ENCODE assay signal across 13 cellular contexts in the genomic region with DNA sequence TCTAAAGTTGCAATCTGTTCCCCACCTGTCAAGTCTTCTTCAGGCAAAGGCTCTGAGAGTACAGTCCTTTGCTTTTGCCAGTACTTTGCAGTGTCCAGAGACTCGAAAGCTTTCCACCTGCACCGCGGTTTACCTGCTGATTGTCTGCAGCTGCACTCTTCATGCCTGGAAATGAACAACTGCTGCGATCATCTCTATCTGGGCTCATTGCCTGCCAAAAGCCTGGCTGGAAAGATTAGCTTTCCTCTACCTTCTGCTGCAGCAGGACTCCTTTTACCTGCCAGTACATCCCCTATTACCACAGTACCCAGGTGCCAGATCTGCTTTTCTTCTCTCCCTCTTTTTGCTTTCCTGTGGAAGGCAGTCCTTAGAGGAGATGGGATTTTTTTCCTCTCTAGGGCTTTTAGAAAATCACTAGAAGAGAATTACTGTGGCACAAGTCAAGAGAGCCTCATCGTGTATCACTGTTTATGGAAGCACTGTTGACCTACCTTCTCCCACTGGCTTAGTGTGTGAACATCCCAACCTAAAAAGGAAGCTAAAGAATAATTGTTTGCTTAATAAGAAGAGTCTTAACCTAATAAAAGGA. TPM values are rescaled to one million over a fixed set of nuclear protein-coding genes. Genes with fewer than 3 reads are reported as not detected.
A peak's percentile ranks its signal among the peaks of the same experiment; 100 is the strongest.
DNase-seq lines count a peak whose midpoint lies in the region; FAIRE-seq and TF ChIP-seq lines count a peak whose summit lies in the region.
"Had no signal": no experiment of that assay in that cellular context is flagged by ENCODE, and none has a peak within 500 bp of the region (broad histone marks: within the 10 kb centered on the region; RNA-seq: fewer than 3 reads in every experiment).

No MANE protein-coding gene starts in this region.

- no peaks in the 10 kb centered on the region for H3K9me1 ChIP-seq in keratinocyte (ENCODE audit: control insufficient read depth, extremely low read depth, insufficient read depth, low read length)

- peaks cover 50% of the 10 kb centered on the region for H3K4me1 ChIP-seq in keratinocyte (ENCODE audit: control insufficient read depth, extremely low read depth, insufficient read depth, low read length)

- dilution Hi-C loops in keratinocyte (cut with MboI; ENCODE audit: extremely low pct_ligation_motif_present, low sequenced_read_pairs): no loop called here

- H3K79me2 ChIP-seq in keratinocyte (ENCODE audit: control insufficient read depth, insufficient read depth, low read length): peaks cover 7% of the 10 kb centered on the region

- H3K36me3 ChIP-seq in keratinocyte (ENCODE audit: control insufficient read depth in 2 of 2, extremely low read depth in 1 of 2, insufficient read depth in 2 of 2, low read length in 2 of 2): peaks cover 0 to 5% of the 10 kb centered on the region in 2 experiments
- H3K36me3 ChIP-seq: thyroid gland had no signal

- no peak for FAIRE-seq in keratinocyte (lab: Jason Lieb, UNC)
- FAIRE-seq in GM19239 (lab: Jason Lieb, UNC): no peak
- FAIRE-seq: HepG2, islet of Langerhans had no signal

- no peaks in the 10 kb centered on the region for H3K9me3 ChIP-seq in keratinocyte (ENCODE audit: control insufficient read depth, low read depth, low read length)
- H3K9me3 ChIP-seq: thyroid gland had no signal

- in situ Hi-C loops in G401 (cut with HindIII; ENCODE audit: low sequenced_read_pairs): no loop called here

- no peak overlapping the region for H2AFZ ChIP-seq in keratinocyte (ENCODE audit: control insufficient read depth, low read length)

- H3K9ac ChIP-seq in keratinocyte (ENCODE audit: control insufficient read depth, extremely low read depth, insufficient read depth, low read length): no peak overlapping the region

- peak overlapping the region; percentile 4 for H3K4me2 ChIP-seq in keratinocyte (ENCODE audit: control insufficient read depth, extremely low read depth, insufficient read depth, low read depth, low read length)

- no peaks in the 10 kb centered on the region for H3K27me3 ChIP-seq in keratinocyte (ENCODE audit: control insufficient read depth, extremely low read depth, insufficient read depth, low read length)
- H3K27me3 ChIP-seq: thyroid gland had no signal

- peak overlapping the region; percentile 5 for H3K27ac ChIP-seq in keratinocyte (ENCODE audit: control insufficient read depth, insufficient read depth, low read length)
- H3K27ac ChIP-seq: thyroid gland had no signal

- TF ChIP-seq CTCF in keratinocyte (optimal IDR thresholded peaks at IDR 0.05 in 1 of 3, IDR thresholded peaks at IDR 0.05 in 1 of 3, conservative IDR thresholded peaks at IDR 0.05 in 1 of 3; ENCODE audit: extremely low read depth in 1 of 3, insufficient read depth in 2 of 3, low read length in 3 of 3): no peak

- no peaks in the 10 kb centered on the region for H4K20me1 ChIP-seq in keratinocyte (ENCODE audit: control insufficient read depth, extremely low read depth, insufficient read depth, low read length)

- DNase-seq in NCI-H510A treated with DMSO at 0.1 percent for 48 hours (lab: John Stamatoyannopoulos, UW) (peak; percentile 29), NCI-H510A (lab: John Stamatoyannopoulos, UW) (no peak), G401 (ENCODE audit: low spot score) (peak; percentile 91), RPMI8226 (peak; percentile 16), keratinocyte (ENCODE audit: low read depth, low spot score) (no peak), HT-29 (ENCODE audit: low spot score) (no peak), GM19239 (ENCODE audit: insufficient read length, low spot score) (no peak)
- DNase-seq in stimulated activated CD4-positive, alpha-beta T cell treated with anti-CD3 and anti-CD28 coated beads, Interleukin-2, amount 100 ng/mL, for 48 hours: no peak
- DNase-seq: NCI-H1092, posterior cingulate gyrus, thyroid gland had no signal

- no peak overlapping the region for H3K4me3 ChIP-seq in keratinocyte (ENCODE audit: control insufficient read depth in 2 of 3, extremely low read depth in 1 of 3, insufficient read depth in 2 of 3, low read depth in 1 of 3, low read length in 3 of 3)
- H3K4me3 ChIP-seq: thyroid gland had no signal

RNA-seq across cellular contexts. Expression of gene STRIP2, which starts 2.2 kb away (rescaled TPM):
- total RNA-seq in G401 (2014; rRNA removed; shearing (Covaris generic)): 22.8 and 24.8 TPM in 2 replicates
- polyA plus RNA-seq in keratinocyte: 9.5 to 18.6 TPM (median 12.5 TPM) in 3 replicates
- 13.9 TPM for polyA plus RNA-seq in keratinocyte (2011; ENCODE audit: low read depth)
- polyA plus RNA-seq in keratinocyte (2011; cell fraction: cytosol; rRNA removed): 6.5 and 7.7 TPM in 2 replicates
- polyA plus RNA-seq in keratinocyte (2011; cell fraction: nucleus; rRNA removed): 21.2 and 24.3 TPM in 2 replicates
- 6.2 and 8.0 TPM in 2 replicates for polyA plus RNA-seq in keratinocyte (2012; ENCODE audit: low replicate concordance)
- polyA minus RNA-seq in keratinocyte: 13.1 to 30.0 TPM (median 18.0 TPM) in 3 replicates
- 14.2 TPM for polyA minus RNA-seq in keratinocyte (2011; cell fraction: cytosol; rRNA and poly(A)+ RNA removed)
- polyA minus RNA-seq in keratinocyte (2011; cell fraction: nucleus; rRNA and poly(A)+ RNA removed): 11.6 and 24.7 TPM in 2 replicates
- total RNA-seq in HT-29 (2014; rRNA removed; shearing (Covaris generic)): 2.8 and 3.1 TPM in 2 replicates

Comparison
In these comparisons a context has a peak if more than half of its experiments do, and no peak if none do; other contexts are left out.
1. DNase-seq: peak in NCI-H510A treated with DMSO at 0.1 percent for 48 hours (single experiment), G401 (single experiment) and RPMI8226 (single experiment); none in NCI-H510A (single experiment), keratinocyte (single experiment), stimulated activated CD4-positive, alpha-beta T cell treated with anti-CD3 and anti-CD28 coated beads, Interleukin-2, amount 100 ng/mL, for 48 hours (0 of 2), HT-29 (single experiment) and GM19239 (single experiment).